ENCODE assay signal across 32 cellular contexts in the genomic region with DNA sequence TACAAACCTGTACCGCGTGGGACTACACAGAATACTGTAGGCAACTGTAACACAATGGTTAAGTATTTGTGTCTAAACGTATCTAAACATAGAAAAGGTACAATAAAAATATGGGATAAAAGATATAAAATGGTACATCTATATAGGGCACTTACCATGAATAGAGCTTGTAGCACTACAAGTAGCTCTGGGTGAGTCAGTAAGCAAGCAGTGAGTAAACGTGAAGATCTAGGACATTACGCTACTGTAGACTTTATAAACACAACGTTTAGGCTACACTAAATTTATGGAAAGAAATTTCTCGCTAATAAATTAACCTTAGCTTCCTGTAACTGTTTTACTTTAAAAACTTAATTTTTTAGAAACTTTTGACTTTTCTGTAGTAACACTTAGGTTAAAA.
"Had no signal": no experiment of that assay in that cellular context is flagged by ENCODE, and none has a peak within 500 bp of the region (broad histone marks: within the 10 kb centered on the region; RNA-seq: fewer than 3 reads in every experiment).

No MANE protein-coding gene starts in this region.

- H3K36me3 ChIP-seq: breast epithelium, colonic mucosa had no signal

- ATAC-seq: activated CD8-positive, alpha-beta T cell treated with anti-CD3 and anti-CD28 coated beads for 36 hours; activated T-cell treated with anti-CD3 and anti-CD28 coated beads, Interleukin-2, amount 50 U/mL, for 4 hours; activated T-helper 17 cell treated with anti-CD3 and anti-CD28 coated beads, Interleukin-2, amount 50 U/mL, for 72 hours; gastroesophageal sphincter; heart right ventricle; WTC11 had no signal

- H3K27ac ChIP-seq: breast epithelium, cardiac muscle cell, colonic mucosa, epithelial cell of prostate, esophagus squamous epithelium, gastroesophageal sphincter, heart right ventricle, VCaP had no signal

- H3K4me3 Mint-ChIP-seq: activated CD4-positive, alpha-beta T cell treated with anti-CD3 and anti-CD28 coated beads, Interleukin-2, amount 10 ng/mL, durations not matched to agents 7 days and 5 days; activated CD8-positive, alpha-beta T cell treated with anti-CD3 and anti-CD28 coated beads for 36 hours; activated naive CD8-positive, alpha-beta T cell; activated T-cell treated with anti-CD3 and anti-CD28 coated beads, Interleukin-2, amount 50 U/mL, for 4 hours; activated T-helper 17 cell treated with anti-CD3 and anti-CD28 coated beads, Interleukin-2, amount 50 U/mL, for 72 hours; brain; WTC11 had no signal

- DNase-seq: activated CD4-positive, alpha-beta T cell treated with anti-CD3 and anti-CD28 coated beads for 1 hour; activated CD4-positive, alpha-beta T cell treated with anti-CD3 and anti-CD28 coated beads for 4 hours; activated CD4-positive, alpha-beta T cell treated with anti-CD3 and anti-CD28 coated beads, Interleukin-2, amount 10 ng/mL, durations not matched to agents 7 days and 5 days; activated CD4-positive, alpha-beta T cell treated with anti-CD3 and anti-CD28 coated beads, Interleukin-2, amount 50 U/mL, for 4 hours; activated CD8-positive, alpha-beta memory T cell treated with anti-CD3 and anti-CD28 coated beads for 24 hours; activated CD8-positive, alpha-beta T cell treated with anti-CD3 and anti-CD28 coated beads for 36 hours; activated effector memory CD4-positive, alpha-beta T cell treated with Interleukin-2 at 50 U/mL for 16 hours; activated gamma-delta T cell treated with Interleukin-2 at 50 U/mL for 16 hours; activated naive CD4-positive, alpha-beta T cell treated with anti-CD3 and anti-CD28 coated beads, Interleukin-2, amount 50 U/mL, for 16 hours; activated naive CD4-positive, alpha-beta T cell treated with Interleukin-2 at 50 U/mL for 16 hours; activated T-cell treated with anti-CD3 and anti-CD28 coated beads, Interleukin-2, amount 50 U/mL, for 4 hours; amygdala; aorta; central memory CD4-positive, alpha-beta T cell; cerebellar nuclear complex; colonic mucosa; effector CD8-positive, alpha-beta T cell; esophagus squamous epithelium; foreskin melanocyte; heart right ventricle; T-helper 2 cell had no signal

- FAIRE-seq: endometrium, endothelial cell of umbilical vein had no signal

- H3K9me3 ChIP-seq: breast epithelium, colonic mucosa, esophagus squamous epithelium, gastroesophageal sphincter had no signal

- H3K9me3 Mint-ChIP-seq: activated CD8-positive, alpha-beta T cell treated with anti-CD3 and anti-CD28 coated beads for 36 hours; activated T-cell treated with anti-CD3 and anti-CD28 coated beads, Interleukin-2, amount 50 U/mL, for 4 hours; activated T-helper 17 cell treated with anti-CD3 and anti-CD28 coated beads, Interleukin-2, amount 50 U/mL, for 72 hours had no signal

- H3K4me3 ChIP-seq: breast epithelium, cardiac muscle cell, colonic mucosa, esophagus squamous epithelium, gastroesophageal sphincter, heart right ventricle had no signal

- H3K4me1 Mint-ChIP-seq: activated CD4-positive, alpha-beta T cell treated with anti-CD3 and anti-CD28 coated beads, Interleukin-2, amount 10 ng/mL, durations not matched to agents 7 days and 5 days had no signal

- H3K27ac Mint-ChIP-seq: activated CD4-positive, alpha-beta T cell treated with anti-CD3 and anti-CD28 coated beads, Interleukin-2, amount 10 ng/mL, durations not matched to agents 7 days and 5 days; activated CD8-positive, alpha-beta T cell treated with anti-CD3 and anti-CD28 coated beads for 36 hours; activated naive CD8-positive, alpha-beta T cell; activated T-helper 17 cell treated with anti-CD3 and anti-CD28 coated beads, Interleukin-2, amount 50 U/mL, for 72 hours; brain; WTC11 had no signal

- H3K27me3 Mint-ChIP-seq: activated CD4-positive, alpha-beta T cell treated with anti-CD3 and anti-CD28 coated beads, Interleukin-2, amount 10 ng/mL, durations not matched to agents 7 days and 5 days; activated CD8-positive, alpha-beta T cell treated with anti-CD3 and anti-CD28 coated beads for 36 hours; activated naive CD8-positive, alpha-beta T cell; activated T-helper 17 cell treated with anti-CD3 and anti-CD28 coated beads, Interleukin-2, amount 50 U/mL, for 72 hours had no signal

- H3K4me1 ChIP-seq: colonic mucosa had no signal

- H3K27me3 ChIP-seq: breast epithelium, cardiac muscle cell, colonic mucosa, esophagus squamous epithelium, gastroesophageal sphincter, heart right ventricle had no signal
